ENCODE assay signal across 19 cellular contexts in the genomic region with DNA sequence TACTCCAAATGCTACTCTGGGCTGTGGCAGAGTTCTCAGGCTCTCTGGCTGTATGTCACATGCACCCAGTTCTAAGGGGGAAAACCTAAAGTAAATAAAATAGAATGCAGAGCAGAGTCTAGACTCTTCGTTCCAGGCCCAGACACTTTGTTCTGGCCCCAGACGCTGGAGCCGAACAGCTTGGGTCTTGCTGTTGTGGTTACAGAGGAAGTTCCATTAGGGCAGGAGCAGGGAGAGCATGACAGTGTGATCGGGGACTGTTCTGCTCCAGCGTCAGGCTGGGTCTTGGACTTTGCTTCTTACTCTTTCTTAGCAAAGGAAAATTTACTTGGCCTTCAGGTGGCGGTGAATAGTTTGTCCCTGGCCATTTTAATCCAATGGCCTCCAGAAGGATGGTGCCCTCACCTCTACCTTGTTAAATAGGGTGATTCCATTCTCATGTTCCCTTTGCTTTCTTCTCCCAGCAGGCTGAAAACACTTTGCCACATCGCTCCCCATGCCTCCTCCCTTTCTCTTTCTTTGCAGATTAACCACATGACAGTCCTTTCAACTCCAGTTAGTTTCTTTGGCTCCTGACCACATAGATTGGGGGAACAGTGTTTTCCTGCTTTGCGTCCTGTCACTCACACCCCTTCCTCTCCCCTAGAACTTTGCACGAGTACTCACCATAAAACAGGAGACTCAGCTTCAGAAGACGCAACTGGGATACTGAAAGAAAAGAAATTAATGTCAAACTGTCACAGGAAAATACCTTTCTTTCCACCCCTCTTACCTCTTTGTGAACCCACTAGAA.
"Had no signal": no experiment of that assay in that cellular context is flagged by ENCODE, and none has a peak within 500 bp of the region (broad histone marks: within the 10 kb centered on the region; RNA-seq: fewer than 3 reads in every experiment).

No MANE protein-coding gene starts in this region.

- H3K4me1 Mint-ChIP-seq: activated naive CD8-positive, alpha-beta T cell treated with anti-CD3 and anti-CD28 coated beads, Interleukin-2, amount 50 U/mL, for 24 hours; memory B cell had no signal

- H3K36me3 Mint-ChIP-seq: memory B cell; natural killer cell treated with Interleukin-12 subunit alpha and Interleukin-12 subunit beta and Interleukin-15 and Interleukin-18, amount 100 ng/mL, for 72 hours had no signal

- H3K36me3 ChIP-seq: esophagus squamous epithelium, prostate gland, spleen, thyroid gland, vagina had no signal

- H3K9me3 ChIP-seq: prostate gland, right lobe of liver, thyroid gland, vagina had no signal

- DNase-seq: activated CD4-positive, alpha-beta T cell treated with anti-CD3 and anti-CD28 coated beads, Interleukin-2, amount 50 U/mL, for 4 hours; activated CD4-positive, CD25-positive, alpha-beta regulatory T cell treated with anti-CD3 and anti-CD28 coated beads, Interleukin-2, amount 50 U/mL, for 72 hours; activated naive CD4-positive, alpha-beta T cell treated with anti-CD3 and anti-CD28 coated beads for 36 hours; activated naive CD8-positive, alpha-beta T cell treated with anti-CD3 and anti-CD28 coated beads, Interleukin-2, amount 50 U/mL, for 24 hours; activated T-cell treated with anti-CD3 and anti-CD28 coated beads for 4 hours; esophagus squamous epithelium; hippocampal formation; kidney glomerular epithelial cell; left ventricle myocardium superior; right lobe of liver; spleen; T-helper 9 cell; thyroid gland had no signal

- H3K27ac ChIP-seq: esophagus squamous epithelium, prostate gland, right lobe of liver, spleen, thyroid gland, vagina had no signal

- H3K4me3 Mint-ChIP-seq: activated naive CD4-positive, alpha-beta T cell treated with anti-CD3 and anti-CD28 coated beads for 36 hours; activated naive CD8-positive, alpha-beta T cell treated with anti-CD3 and anti-CD28 coated beads, Interleukin-2, amount 50 U/mL, for 24 hours; memory B cell; natural killer cell treated with Interleukin-12 subunit alpha and Interleukin-12 subunit beta and Interleukin-15 and Interleukin-18, amount 100 ng/mL, for 72 hours had no signal

- H3K27me3 Mint-ChIP-seq: activated naive CD8-positive, alpha-beta T cell treated with anti-CD3 and anti-CD28 coated beads, Interleukin-2, amount 50 U/mL, for 24 hours; memory B cell; natural killer cell treated with Interleukin-12 subunit alpha and Interleukin-12 subunit beta and Interleukin-15 and Interleukin-18, amount 100 ng/mL, for 72 hours had no signal

- H3K4me1 ChIP-seq: prostate gland, right lobe of liver, spleen, vagina had no signal

- H3K4me3 ChIP-seq: coronary artery, esophagus squamous epithelium, prostate gland, right lobe of liver, spleen, thyroid gland, vagina had no signal

- H3K27me3 ChIP-seq: esophagus squamous epithelium, right lobe of liver, spleen, thyroid gland, vagina had no signal

- H3K9me3 Mint-ChIP-seq: activated naive CD4-positive, alpha-beta T cell treated with anti-CD3 and anti-CD28 coated beads for 36 hours; activated naive CD8-positive, alpha-beta T cell treated with anti-CD3 and anti-CD28 coated beads, Interleukin-2, amount 50 U/mL, for 24 hours; memory B cell had no signal

- ATAC-seq: activated naive CD8-positive, alpha-beta T cell treated with anti-CD3 and anti-CD28 coated beads, Interleukin-2, amount 50 U/mL, for 24 hours; right lobe of liver had no signal

- H3K27ac Mint-ChIP-seq: activated naive CD4-positive, alpha-beta T cell treated with anti-CD3 and anti-CD28 coated beads for 36 hours; activated naive CD8-positive, alpha-beta T cell treated with anti-CD3 and anti-CD28 coated beads, Interleukin-2, amount 50 U/mL, for 24 hours; activated T-helper 2 cell treated with anti-CD3 and anti-CD28 coated beads, Interferon-gamma antibody, Interleukin-2, Interleukin-4, amounts not matched to agents 10 μg/mL and 5 μg/mL and 100 μg/mL, durations not matched to agents 14 hours and 24 hours and 36 hours; memory B cell; natural killer cell treated with Interleukin-12 subunit alpha and Interleukin-12 subunit beta and Interleukin-15 and Interleukin-18, amount 100 ng/mL, for 72 hours had no signal
